In the genomic region with DNA sequence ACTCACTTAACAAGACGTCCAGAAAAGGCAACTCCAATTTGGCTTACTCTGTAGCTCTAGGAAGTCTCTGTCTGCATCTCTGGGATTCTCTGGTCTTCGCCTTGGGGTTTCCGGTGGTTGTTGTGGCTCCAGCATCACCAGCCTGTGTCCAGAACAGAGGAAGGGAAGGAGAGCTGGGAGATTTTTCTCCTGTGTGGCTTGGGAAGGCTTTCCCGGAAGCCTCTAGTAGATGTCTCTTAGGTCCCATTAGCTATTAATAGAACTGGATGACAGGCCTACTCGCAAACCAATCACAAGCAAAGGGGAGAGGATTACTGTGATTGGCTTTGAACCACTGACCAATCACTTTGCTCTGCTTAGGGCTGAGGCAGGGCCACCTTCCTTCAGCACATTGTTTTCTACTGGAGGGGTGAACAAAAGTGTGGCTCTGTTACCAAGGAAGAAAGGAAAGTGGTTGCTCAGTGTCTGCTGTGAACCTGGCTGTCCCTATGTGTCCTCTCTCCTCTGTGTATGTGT, we compare ENCODE assay signal across 2 cellular contexts.
TF ChIP-seq lines count a peak whose summit lies in the region.

No MANE protein-coding gene starts in this region.

TF ChIP-seq in HCT116, 20 proteins besides CTCF, POLR2A, EP300 and RAD21 (continued from another document):
- TF ChIP-seq, protein P1, sequence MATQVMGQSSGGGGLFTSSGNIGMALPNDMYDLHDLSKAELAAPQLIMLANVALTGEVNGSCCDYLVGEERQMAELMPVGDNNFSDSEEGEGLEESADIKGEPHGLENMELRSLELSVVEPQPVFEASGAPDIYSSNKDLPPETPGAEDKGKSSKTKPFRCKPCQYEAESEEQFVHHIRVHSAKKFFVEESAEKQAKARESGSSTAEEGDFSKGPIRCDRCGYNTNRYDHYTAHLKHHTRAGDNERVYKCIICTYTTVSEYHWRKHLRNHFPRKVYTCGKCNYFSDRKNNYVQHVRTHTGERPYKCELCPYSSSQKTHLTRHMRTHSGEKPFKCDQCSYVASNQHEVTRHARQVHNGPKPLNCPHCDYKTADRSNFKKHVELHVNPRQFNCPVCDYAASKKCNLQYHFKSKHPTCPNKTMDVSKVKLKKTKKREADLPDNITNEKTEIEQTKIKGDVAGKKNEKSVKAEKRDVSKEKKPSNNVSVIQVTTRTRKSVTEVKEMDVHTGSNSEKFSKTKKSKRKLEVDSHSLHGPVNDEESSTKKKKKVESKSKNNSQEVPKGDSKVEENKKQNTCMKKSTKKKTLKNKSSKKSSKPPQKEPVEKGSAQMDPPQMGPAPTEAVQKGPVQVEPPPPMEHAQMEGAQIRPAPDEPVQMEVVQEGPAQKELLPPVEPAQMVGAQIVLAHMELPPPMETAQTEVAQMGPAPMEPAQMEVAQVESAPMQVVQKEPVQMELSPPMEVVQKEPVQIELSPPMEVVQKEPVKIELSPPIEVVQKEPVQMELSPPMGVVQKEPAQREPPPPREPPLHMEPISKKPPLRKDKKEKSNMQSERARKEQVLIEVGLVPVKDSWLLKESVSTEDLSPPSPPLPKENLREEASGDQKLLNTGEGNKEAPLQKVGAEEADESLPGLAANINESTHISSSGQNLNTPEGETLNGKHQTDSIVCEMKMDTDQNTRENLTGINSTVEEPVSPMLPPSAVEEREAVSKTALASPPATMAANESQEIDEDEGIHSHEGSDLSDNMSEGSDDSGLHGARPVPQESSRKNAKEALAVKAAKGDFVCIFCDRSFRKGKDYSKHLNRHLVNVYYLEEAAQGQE (IDR thresholded peaks at IDR 0.05; ENCODE audit: low read depth), result no peak
- no peak for TF ChIP-seq ZFX (IDR thresholded peaks at IDR 0.05)
- no peak for TF ChIP-seq ELF1 (IDR thresholded peaks at IDR 0.05; ENCODE audit: borderline replicate concordance, low read depth)
- TF ChIP-seq EZH2 (IDR thresholded peaks at IDR 0.05), result no peak
- TF ChIP-seq, protein P2, sequence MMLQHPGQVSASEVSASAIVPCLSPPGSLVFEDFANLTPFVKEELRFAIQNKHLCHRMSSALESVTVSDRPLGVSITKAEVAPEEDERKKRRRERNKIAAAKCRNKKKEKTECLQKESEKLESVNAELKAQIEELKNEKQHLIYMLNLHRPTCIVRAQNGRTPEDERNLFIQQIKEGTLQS (IDR thresholded peaks at IDR 0.05), result no peak
- TF ChIP-seq, protein P3, sequence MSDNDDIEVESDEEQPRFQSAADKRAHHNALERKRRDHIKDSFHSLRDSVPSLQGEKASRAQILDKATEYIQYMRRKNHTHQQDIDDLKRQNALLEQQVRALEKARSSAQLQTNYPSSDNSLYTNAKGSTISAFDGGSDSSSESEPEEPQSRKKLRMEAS (IDR thresholded peaks at IDR 0.05), result no peak
- no peak for TF ChIP-seq SP1 (IDR thresholded peaks at IDR 0.05; ENCODE audit: low read depth)
- TF ChIP-seq EGR1 (IDR thresholded peaks at IDR 0.05; ENCODE audit: low read depth), result no peak
- TF ChIP-seq, protein P4, sequence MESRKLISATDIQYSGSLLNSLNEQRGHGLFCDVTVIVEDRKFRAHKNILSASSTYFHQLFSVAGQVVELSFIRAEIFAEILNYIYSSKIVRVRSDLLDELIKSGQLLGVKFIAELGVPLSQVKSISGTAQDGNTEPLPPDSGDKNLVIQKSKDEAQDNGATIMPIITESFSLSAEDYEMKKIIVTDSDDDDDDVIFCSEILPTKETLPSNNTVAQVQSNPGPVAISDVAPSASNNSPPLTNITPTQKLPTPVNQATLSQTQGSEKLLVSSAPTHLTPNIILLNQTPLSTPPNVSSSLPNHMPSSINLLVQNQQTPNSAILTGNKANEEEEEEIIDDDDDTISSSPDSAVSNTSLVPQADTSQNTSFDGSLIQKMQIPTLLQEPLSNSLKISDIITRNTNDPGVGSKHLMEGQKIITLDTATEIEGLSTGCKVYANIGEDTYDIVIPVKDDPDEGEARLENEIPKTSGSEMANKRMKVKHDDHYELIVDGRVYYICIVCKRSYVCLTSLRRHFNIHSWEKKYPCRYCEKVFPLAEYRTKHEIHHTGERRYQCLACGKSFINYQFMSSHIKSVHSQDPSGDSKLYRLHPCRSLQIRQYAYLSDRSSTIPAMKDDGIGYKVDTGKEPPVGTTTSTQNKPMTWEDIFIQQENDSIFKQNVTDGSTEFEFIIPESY (IDR thresholded peaks at IDR 0.05; ENCODE audit: extremely low read depth, insufficient replicate concordance, low read length), result no peak
- no peak for TF ChIP-seq SIN3A (IDR thresholded peaks at IDR 0.05; ENCODE audit: low read depth)
- no peak for TF ChIP-seq CBX3 (IDR thresholded peaks at IDR 0.05; ENCODE audit: low read depth)
- TF ChIP-seq JUND (IDR thresholded peaks at IDR 0.05), result no peak
- no peak for TF ChIP-seq CEBPB (IDR thresholded peaks at IDR 0.05; ENCODE audit: low read depth)
- no peak for TF ChIP-seq ZNF274 (IDR thresholded peaks at IDR 0.05; ENCODE audit: low read depth, low read length)
- no peak for TF ChIP-seq POLR2AphosphoS5 (IDR thresholded peaks at IDR 0.05; ENCODE audit: low read depth, low read length)
- no peak for TF ChIP-seq TCF7L2 (IDR thresholded peaks at IDR 0.05; ENCODE audit: borderline replicate concordance, extremely low read depth, insufficient read depth, insufficient read length)
- no peak for TF ChIP-seq EZH2phosphoT487 (IDR thresholded peaks at IDR 0.05; ENCODE audit: borderline replicate concordance)

TF ChIP-seq in SK-N-SH, 30 proteins besides CTCF, POLR2A, EP300 and RAD21 (continued from another document):
- TF ChIP-seq, protein P5, sequence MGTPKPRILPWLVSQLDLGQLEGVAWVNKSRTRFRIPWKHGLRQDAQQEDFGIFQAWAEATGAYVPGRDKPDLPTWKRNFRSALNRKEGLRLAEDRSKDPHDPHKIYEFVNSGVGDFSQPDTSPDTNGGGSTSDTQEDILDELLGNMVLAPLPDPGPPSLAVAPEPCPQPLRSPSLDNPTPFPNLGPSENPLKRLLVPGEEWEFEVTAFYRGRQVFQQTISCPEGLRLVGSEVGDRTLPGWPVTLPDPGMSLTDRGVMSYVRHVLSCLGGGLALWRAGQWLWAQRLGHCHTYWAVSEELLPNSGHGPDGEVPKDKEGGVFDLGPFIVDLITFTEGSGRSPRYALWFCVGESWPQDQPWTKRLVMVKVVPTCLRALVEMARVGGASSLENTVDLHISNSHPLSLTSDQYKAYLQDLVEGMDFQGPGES (IDR thresholded peaks at IDR 0.05; ENCODE audit: low read depth, low read length), result no peak
- TF ChIP-seq SMC3 (IDR thresholded peaks at IDR 0.05; ENCODE audit: low read depth, low read length), result no peak
- no peak for TF ChIP-seq TCF12 (IDR thresholded peaks at IDR 0.05)
- no peak for TF ChIP-seq TEAD4 (IDR thresholded peaks at IDR 0.05; ENCODE audit: borderline replicate concordance, insufficient read depth)
- TF ChIP-seq NRF1 (IDR thresholded peaks at IDR 0.05; ENCODE audit: low read depth, low read length), result no peak
- TF ChIP-seq MEF2A (IDR thresholded peaks at IDR 0.05; ENCODE audit: borderline replicate concordance, low read depth), result no peak
- TF ChIP-seq ELF1 (IDR thresholded peaks at IDR 0.05), result no peak
- no peak for TF ChIP-seq JUND (IDR thresholded peaks at IDR 0.05)
- no peak for TF ChIP-seq CHD2 (IDR thresholded peaks at IDR 0.05; ENCODE audit: low read length, partially characterized antibody)
- no peak for TF ChIP-seq GABPA (IDR thresholded peaks at IDR 0.05; ENCODE audit: low read depth)
- no peak for TF ChIP-seq YY1 (IDR thresholded peaks at IDR 0.05; ENCODE audit: low read depth)
- no peak for TF ChIP-seq RCOR1 (IDR thresholded peaks at IDR 0.05; ENCODE audit: low read length)
- TF ChIP-seq FOSL2 (IDR thresholded peaks at IDR 0.05; ENCODE audit: borderline replicate concordance, low read depth), result no peak
- TF ChIP-seq, protein P1 (IDR thresholded peaks at IDR 0.05; ENCODE audit: low read depth, low read length), result no peak
TF ChIP-seq in SK-N-SH: peak in this region for 0.
